ENCODE assay signal across 1 cellular context in genomic region chr19:45770192-45771101, GRCh38.
A peak's percentile ranks its signal among the peaks of the same experiment; 100 is the strongest.
TF ChIP-seq lines count a peak whose summit lies in the region.

No MANE protein-coding gene starts in this region.

TF ChIP-seq in K562, 482 proteins besides CTCF, POLR2A, EP300 and RAD21 (continues in another document):
- TF ChIP-seq SP1 (CRISPR knock-in tag; IDR thresholded peaks at IDR 0.05) (peak; percentile 94), ATF4 (CRISPR knock-in tag; IDR thresholded peaks at IDR 0.05) (peak; percentile 64; the same call in 1 of the 2 replicates), SOX6 (IDR thresholded peaks at IDR 0.05) (peak; percentile 49; the same call in 1 of the 2 replicates), HSF4 (CRISPR knock-in tag; IDR thresholded peaks at IDR 0.05; ENCODE audit: borderline replicate concordance) (no peak), OTX1 (CRISPR knock-in tag; IDR thresholded peaks at IDR 0.05) (peak; percentile 59; the same call in 1 of the 2 replicates), ZNF398 (CRISPR knock-in tag; IDR thresholded peaks at IDR 0.05) (no peak), ZNF699 (CRISPR knock-in tag; IDR thresholded peaks at IDR 0.05; ENCODE audit: insufficient replicate concordance) (no peak), NRF1 (conservative IDR thresholded peaks at IDR 0.05 in 1 of 2, IDR thresholded peaks at IDR 0.05 in 1 of 2) (peak; percentile 87 to 89), SMAD4 (CRISPR knock-in tag; conservative IDR thresholded peaks at IDR 0.05) (peak; percentile 71), RBM25 (IDR thresholded peaks at IDR 0.05; ENCODE audit: low read depth, low read length, severe bottlenecking) (peak; percentile 74), ATF1 (CRISPR knock-in tag; IDR thresholded peaks at IDR 0.05) (no peak), ATF1 (tag; IDR thresholded peaks at IDR 0.05) (peak; percentile 82), EP400 (IDR thresholded peaks at IDR 0.05) (peak; percentile 76), BMI1 (IDR thresholded peaks at IDR 0.05; ENCODE audit: low read length) (no peak), MCM3 (IDR thresholded peaks at IDR 0.05) (no peak), PBX2 (CRISPR knock-in tag; IDR thresholded peaks at IDR 0.05; ENCODE audit: low read depth) (no peak; the same call in 1 of the 2 replicates), PBX2 (tag; conservative IDR thresholded peaks at IDR 0.05; ENCODE audit: low read depth) (no peak), RNF219 (CRISPR knock-in tag; IDR thresholded peaks at IDR 0.05) (no peak; the same call in 1 of the 2 replicates), HMG20A (CRISPR knock-in tag; conservative IDR thresholded peaks at IDR 0.05) (no peak), NR2C2 (CRISPR knock-in tag; IDR thresholded peaks at IDR 0.05) (peak; percentile 49; the same call in 1 of the 2 replicates), NR2C2 (tag; IDR thresholded peaks at IDR 0.05) (peak; percentile 89), SIN3A (IDR thresholded peaks at IDR 0.05; ENCODE audit: borderline replicate concordance in 2 of 2, control insufficient read depth in 1 of 2, low read depth in 2 of 2, low read length in 2 of 2) (peak; percentile 29 to 68; a peak in 3 of 4 replicates), IFI16 (CRISPR knock-in tag; IDR thresholded peaks at IDR 0.05) (no peak), TOE1 (IDR thresholded peaks at IDR 0.05; ENCODE audit: borderline replicate concordance) (peak; percentile 56; the same call in 1 of the 2 replicates), TOE1 (CRISPR knock-in tag; IDR thresholded peaks at IDR 0.05; ENCODE audit: borderline replicate concordance, low read depth) (no peak), FIP1L1 (IDR thresholded peaks at IDR 0.05; ENCODE audit: low read depth, low read length, poor library complexity, severe bottlenecking) (peak; percentile 72), ZBTB1 (CRISPR knock-in tag; IDR thresholded peaks at IDR 0.05; ENCODE audit: borderline replicate concordance, low read depth) (peak; percentile 68; the same call in 1 of the 2 replicates), ILF3 (IDR thresholded peaks at IDR 0.05; ENCODE audit: borderline replicate concordance) (no peak), TARDBP (IDR thresholded peaks at IDR 0.05) (no peak; the same call in 1 of the 2 replicates), PHF20 (IDR thresholded peaks at IDR 0.05; ENCODE audit: partially characterized antibody) (no peak), NFE2L1 (tag; IDR thresholded peaks at IDR 0.05; ENCODE audit: borderline replicate concordance, low read depth) (no peak), SPI1 (IDR thresholded peaks at IDR 0.05; ENCODE audit: borderline replicate concordance, low read depth, low read length) (no peak), STAT5B (CRISPR knock-in tag; IDR thresholded peaks at IDR 0.05) (no peak), GTF2F1 (IDR thresholded peaks at IDR 0.05; ENCODE audit: low read depth, low read length) (no peak), ZNF324 (CRISPR knock-in tag; IDR thresholded peaks at IDR 0.05) (no peak), TEAD4 (IDR thresholded peaks at IDR 0.05; ENCODE audit: low read length) (no peak), TEAD4 (CRISPR knock-in tag; IDR thresholded peaks at IDR 0.05; ENCODE audit: borderline replicate concordance) (no peak), MTA3 (IDR thresholded peaks at IDR 0.05; ENCODE audit: borderline replicate concordance) (peak; percentile 94), CSDE1 (IDR thresholded peaks at IDR 0.05) (no peak), AFF1 (IDR thresholded peaks at IDR 0.05; ENCODE audit: low read depth in 1 of 2, partially characterized antibody in 2 of 2) (no peak), SREBF2 (CRISPR knock-in tag; IDR thresholded peaks at IDR 0.05) (no peak), HNRNPK (IDR thresholded peaks at IDR 0.05; ENCODE audit: low read depth, low read length, poor library complexity, severe bottlenecking) (no peak), GATAD2B (IDR thresholded peaks at IDR 0.05; ENCODE audit: borderline replicate concordance) (no peak), ESRRA (IDR thresholded peaks at IDR 0.05; ENCODE audit: borderline replicate concordance, low read depth) (peak; percentile 52; the same call in 1 of the 2 replicates), ZKSCAN1 (IDR thresholded peaks at IDR 0.05; ENCODE audit: low read depth, low read length) (no peak), JUNB (CRISPR knock-in tag; conservative IDR thresholded peaks at IDR 0.05) (no peak), ZNF644 (tag; IDR thresholded peaks at IDR 0.05; ENCODE audit: low read depth) (no peak), PCBP2 (IDR thresholded peaks at IDR 0.05; ENCODE audit: low read depth, low read length, poor library complexity, severe bottlenecking) (no peak), THRAP3 (IDR thresholded peaks at IDR 0.05; ENCODE audit: borderline replicate concordance) (no peak), MAFG (tag; conservative IDR thresholded peaks at IDR 0.05) (no peak), DACH1 (IDR thresholded peaks at IDR 0.05; ENCODE audit: partially characterized antibody) (peak; percentile 92), KLF16 (IDR thresholded peaks at IDR 0.05) (0 out of 2 replicates have a peak, but pooled peaks have one; percentile 12)
- TF ChIP-seq, protein P1, sequence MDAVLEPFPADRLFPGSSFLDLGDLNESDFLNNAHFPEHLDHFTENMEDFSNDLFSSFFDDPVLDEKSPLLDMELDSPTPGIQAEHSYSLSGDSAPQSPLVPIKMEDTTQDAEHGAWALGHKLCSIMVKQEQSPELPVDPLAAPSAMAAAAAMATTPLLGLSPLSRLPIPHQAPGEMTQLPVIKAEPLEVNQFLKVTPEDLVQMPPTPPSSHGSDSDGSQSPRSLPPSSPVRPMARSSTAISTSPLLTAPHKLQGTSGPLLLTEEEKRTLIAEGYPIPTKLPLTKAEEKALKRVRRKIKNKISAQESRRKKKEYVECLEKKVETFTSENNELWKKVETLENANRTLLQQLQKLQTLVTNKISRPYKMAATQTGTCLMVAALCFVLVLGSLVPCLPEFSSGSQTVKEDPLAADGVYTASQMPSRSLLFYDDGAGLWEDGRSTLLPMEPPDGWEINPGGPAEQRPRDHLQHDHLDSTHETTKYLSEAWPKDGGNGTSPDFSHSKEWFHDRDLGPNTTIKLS (IDR thresholded peaks at IDR 0.05; ENCODE audit: borderline replicate concordance, low read depth) = peak; percentile 59; the same call in 1 of the 2 replicates
- TF ChIP-seq, protein P2, sequence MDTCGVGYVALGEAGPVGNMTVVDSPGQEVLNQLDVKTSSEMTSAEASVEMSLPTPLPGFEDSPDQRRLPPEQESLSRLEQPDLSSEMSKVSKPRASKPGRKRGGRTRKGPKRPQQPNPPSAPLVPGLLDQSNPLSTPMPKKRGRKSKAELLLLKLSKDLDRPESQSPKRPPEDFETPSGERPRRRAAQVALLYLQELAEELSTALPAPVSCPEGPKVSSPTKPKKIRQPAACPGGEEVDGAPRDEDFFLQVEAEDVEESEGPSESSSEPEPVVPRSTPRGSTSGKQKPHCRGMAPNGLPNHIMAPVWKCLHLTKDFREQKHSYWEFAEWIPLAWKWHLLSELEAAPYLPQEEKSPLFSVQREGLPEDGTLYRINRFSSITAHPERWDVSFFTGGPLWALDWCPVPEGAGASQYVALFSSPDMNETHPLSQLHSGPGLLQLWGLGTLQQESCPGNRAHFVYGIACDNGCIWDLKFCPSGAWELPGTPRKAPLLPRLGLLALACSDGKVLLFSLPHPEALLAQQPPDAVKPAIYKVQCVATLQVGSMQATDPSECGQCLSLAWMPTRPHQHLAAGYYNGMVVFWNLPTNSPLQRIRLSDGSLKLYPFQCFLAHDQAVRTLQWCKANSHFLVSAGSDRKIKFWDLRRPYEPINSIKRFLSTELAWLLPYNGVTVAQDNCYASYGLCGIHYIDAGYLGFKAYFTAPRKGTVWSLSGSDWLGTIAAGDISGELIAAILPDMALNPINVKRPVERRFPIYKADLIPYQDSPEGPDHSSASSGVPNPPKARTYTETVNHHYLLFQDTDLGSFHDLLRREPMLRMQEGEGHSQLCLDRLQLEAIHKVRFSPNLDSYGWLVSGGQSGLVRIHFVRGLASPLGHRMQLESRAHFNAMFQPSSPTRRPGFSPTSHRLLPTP (IDR thresholded peaks at IDR 0.05; ENCODE audit: borderline replicate concordance, extremely low read depth, insufficient read length) = no peak
